Comparison of ENCODE assay signal across 25 cellular contexts in the genomic region with DNA sequence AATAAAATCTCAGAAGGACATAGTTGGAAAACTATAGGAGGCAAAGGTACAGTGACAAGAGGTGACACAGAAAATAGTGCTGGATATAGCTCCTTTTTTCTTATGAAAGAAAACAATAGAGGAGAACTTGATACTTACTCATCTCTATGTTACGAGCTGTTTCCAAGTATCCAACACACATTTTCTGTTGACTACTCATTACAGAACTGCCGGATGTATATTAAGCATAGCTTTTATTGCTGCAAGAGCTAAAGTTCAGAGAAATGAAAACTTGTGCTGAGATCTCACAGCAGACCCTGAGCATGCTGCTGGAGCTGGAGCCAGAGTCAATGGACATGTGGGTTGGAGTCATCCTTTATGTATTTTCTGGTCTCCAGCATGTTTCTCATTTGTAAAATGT.
"Had no signal": no experiment of that assay in that cellular context is flagged by ENCODE, and none has a peak within 500 bp of the region (broad histone marks: within the 10 kb centered on the region; RNA-seq: fewer than 3 reads in every experiment).

No MANE protein-coding gene starts in this region.

- H3K27ac Mint-ChIP-seq: activated naive CD4-positive, alpha-beta T cell treated with anti-CD3 and anti-CD28 coated beads, Interleukin-2, amount 10 ng/mL, durations not matched to agents 7 days and 5 days; activated naive CD8-positive, alpha-beta T cell treated with anti-CD3 and anti-CD28 coated beads, Interleukin-2, amount 10 ng/mL, durations not matched to agents 7 days and 5 days; activated T-helper 1 cell treated with anti-CD3 and anti-CD28 coated beads, Interleukin-12 subunit alpha, Interleukin-12 subunit beta, Interleukin-2, Interleukin-4 antibody, amounts not matched to agents 30 ng/mL and 10 ng/mL and 1 ng/mL, durations not matched to agents 14 hours and 24 hours and 36 hours; endodermal cell; naive B cell; stimulated activated effector memory CD8-positive, alpha-beta T cell treated with anti-CD3 and anti-CD28 coated beads, Interleukin-12 subunit alpha, Interleukin-12 subunit beta, amount 100 ng/mL, for 72 hours; stimulated activated naive CD8-positive, alpha-beta T cell treated with anti-CD3 and anti-CD28 coated beads, Interleukin-15, Interleukin-2, amounts not matched to agents 100 ng/mL and 50 ng/mL, for 24 hours had no signal

- H3K27me3 ChIP-seq: ascending aorta, pancreas, uterus had no signal

- ATAC-seq: esophagus mucosa; left ventricle myocardium superior; pancreas; sciatic nerve; stimulated activated effector memory CD8-positive, alpha-beta T cell treated with anti-CD3 and anti-CD28 coated beads, Interleukin-12 subunit alpha, Interleukin-12 subunit beta, amount 100 ng/mL, for 72 hours had no signal

- H3K4me3 ChIP-seq: ascending aorta, pancreas, prostate gland, thoracic aorta, uterus had no signal

- H3K9me3 ChIP-seq: ascending aorta, pancreas, prostate gland, thoracic aorta, uterus had no signal

- H3K27ac ChIP-seq: ascending aorta, pancreas, thoracic aorta, uterus had no signal

- H3K4me1 Mint-ChIP-seq: activated naive CD4-positive, alpha-beta T cell treated with anti-CD3 and anti-CD28 coated beads, Interleukin-2, amount 10 ng/mL, durations not matched to agents 7 days and 5 days; activated naive CD8-positive, alpha-beta T cell treated with anti-CD3 and anti-CD28 coated beads, Interleukin-2, amount 10 ng/mL, durations not matched to agents 7 days and 5 days; naive B cell; stimulated activated effector memory CD8-positive, alpha-beta T cell treated with anti-CD3 and anti-CD28 coated beads, Interleukin-12 subunit alpha, Interleukin-12 subunit beta, amount 100 ng/mL, for 72 hours had no signal

- H3K27me3 Mint-ChIP-seq: activated naive CD4-positive, alpha-beta T cell treated with anti-CD3 and anti-CD28 coated beads, Interleukin-2, amount 10 ng/mL, durations not matched to agents 7 days and 5 days; activated naive CD8-positive, alpha-beta T cell treated with anti-CD3 and anti-CD28 coated beads, Interleukin-2, amount 10 ng/mL, durations not matched to agents 7 days and 5 days; naive B cell; stimulated activated naive CD8-positive, alpha-beta T cell treated with anti-CD3 and anti-CD28 coated beads, Interleukin-15, Interleukin-2, amounts not matched to agents 100 ng/mL and 50 ng/mL, for 24 hours had no signal

- H3K36me3 Mint-ChIP-seq: activated naive CD4-positive, alpha-beta T cell treated with anti-CD3 and anti-CD28 coated beads, Interleukin-2, amount 10 ng/mL, durations not matched to agents 7 days and 5 days; activated naive CD8-positive, alpha-beta T cell treated with anti-CD3 and anti-CD28 coated beads, Interleukin-2, amount 10 ng/mL, durations not matched to agents 7 days and 5 days; naive B cell; stimulated activated effector memory CD8-positive, alpha-beta T cell treated with anti-CD3 and anti-CD28 coated beads, Interleukin-12 subunit alpha, Interleukin-12 subunit beta, amount 100 ng/mL, for 72 hours had no signal

- H3K36me3 ChIP-seq: ascending aorta, pancreas, prostate gland, thoracic aorta, uterus had no signal

- H3K4me1 ChIP-seq: ascending aorta, pancreas, uterus had no signal

- H3K9me3 Mint-ChIP-seq: activated naive CD4-positive, alpha-beta T cell treated with anti-CD3 and anti-CD28 coated beads, Interleukin-2, amount 10 ng/mL, durations not matched to agents 7 days and 5 days; activated naive CD8-positive, alpha-beta T cell treated with anti-CD3 and anti-CD28 coated beads, Interleukin-2, amount 10 ng/mL, durations not matched to agents 7 days and 5 days; activated T-helper 1 cell treated with anti-CD3 and anti-CD28 coated beads, Interleukin-12 subunit alpha, Interleukin-12 subunit beta, Interleukin-2, Interleukin-4 antibody, amounts not matched to agents 30 ng/mL and 10 ng/mL and 1 ng/mL, durations not matched to agents 14 hours and 24 hours and 36 hours; endodermal cell; stimulated activated naive CD8-positive, alpha-beta T cell treated with anti-CD3 and anti-CD28 coated beads, Interleukin-15, Interleukin-2, amounts not matched to agents 100 ng/mL and 50 ng/mL, for 24 hours had no signal

- H3K4me3 Mint-ChIP-seq: activated naive CD4-positive, alpha-beta T cell treated with anti-CD3 and anti-CD28 coated beads, Interleukin-2, amount 10 ng/mL, durations not matched to agents 7 days and 5 days; activated naive CD8-positive, alpha-beta T cell treated with anti-CD3 and anti-CD28 coated beads, Interleukin-2, amount 10 ng/mL, durations not matched to agents 7 days and 5 days; activated T-helper 1 cell treated with anti-CD3 and anti-CD28 coated beads, Interleukin-12 subunit alpha, Interleukin-12 subunit beta, Interleukin-2, Interleukin-4 antibody, amounts not matched to agents 30 ng/mL and 10 ng/mL and 1 ng/mL, durations not matched to agents 14 hours and 24 hours and 36 hours; endodermal cell; naive B cell; stimulated activated effector memory CD8-positive, alpha-beta T cell treated with anti-CD3 and anti-CD28 coated beads, Interleukin-12 subunit alpha, Interleukin-12 subunit beta, amount 100 ng/mL, for 72 hours; stimulated activated naive CD8-positive, alpha-beta T cell treated with anti-CD3 and anti-CD28 coated beads, Interleukin-15, Interleukin-2, amounts not matched to agents 100 ng/mL and 50 ng/mL, for 24 hours had no signal

- DNase-seq: activated CD4-positive, alpha-beta T cell treated with anti-CD3 and anti-CD28 coated beads for 48 hours; activated CD4-positive, alpha-beta T cell treated with anti-CD3 and anti-CD28 coated beads, Interleukin-2, amount 50 U/mL, for 48 hours; activated CD8-positive, alpha-beta memory T cell treated with anti-CD3 and anti-CD28 coated beads for 24 hours; activated effector memory CD4-positive, alpha-beta T cell treated with anti-CD3 and anti-CD28 coated beads, Interleukin-2, amount 50 U/mL, for 16 hours; activated naive CD4-positive, alpha-beta T cell treated with anti-CD3 and anti-CD28 coated beads, Interleukin-2, amount 10 ng/mL, durations not matched to agents 7 days and 5 days; activated naive CD8-positive, alpha-beta T cell treated with anti-CD3 and anti-CD28 coated beads, Interleukin-2, amount 10 ng/mL, durations not matched to agents 7 days and 5 days; caudate nucleus; endodermal cell; foreskin melanocyte; left ventricle myocardium superior; naive B cell; pancreas; retina; small intestine; stimulated activated CD4-positive, alpha-beta T cell treated with anti-CD3 and anti-CD28 coated beads, Interleukin-4, amount 100 ng/mL, for 24 hours; trophoblast cell; uterus had no signal
